ENCODE assay signal across 16 cellular contexts in the genomic region with DNA sequence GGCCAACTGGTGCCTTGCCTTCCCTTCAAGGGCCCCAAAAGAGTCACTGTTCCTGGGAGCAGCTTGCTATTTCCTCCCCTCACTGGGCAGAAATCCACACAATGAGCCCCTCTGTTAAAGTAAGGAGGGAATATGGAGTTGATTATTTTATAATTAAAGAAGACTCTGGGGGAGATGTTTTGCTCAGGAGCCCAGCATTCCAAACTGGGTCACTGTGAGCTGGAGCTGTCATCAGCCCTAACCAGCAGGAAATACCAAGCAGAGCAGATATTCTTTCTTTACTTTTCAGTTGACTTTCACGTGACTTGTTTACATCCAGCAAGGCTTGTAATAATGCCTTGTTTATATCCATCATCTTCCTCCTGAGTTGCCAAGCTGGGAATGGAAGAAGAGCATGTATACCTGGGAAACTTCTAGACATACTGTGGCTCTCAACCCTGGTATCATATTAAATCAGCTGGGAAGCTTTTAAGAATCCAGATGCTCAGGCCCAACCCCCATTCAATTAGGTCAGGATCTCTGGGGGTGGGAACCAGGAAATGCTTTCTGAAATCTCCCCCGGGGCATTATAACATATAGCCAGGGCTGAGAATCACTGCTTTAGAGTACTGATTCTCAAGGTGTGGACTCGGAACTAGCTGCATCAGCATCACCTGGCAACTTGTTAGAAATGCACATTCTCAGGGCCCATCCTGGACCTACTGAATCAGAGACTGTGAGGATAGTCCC.
DNase-seq lines count a peak whose midpoint lies in the region; ATAC-seq and TF ChIP-seq lines count a peak whose summit lies in the region.
"Had no signal": no experiment of that assay in that cellular context is flagged by ENCODE, and none has a peak within 500 bp of the region (broad histone marks: within the 10 kb centered on the region; RNA-seq: fewer than 3 reads in every experiment).

No MANE protein-coding gene starts in this region.

- POLR2A ChIA-PET in MCF 10A (lab: Yijun Ruan, JAX) = no interaction called here

- H3K27me3 Mint-ChIP-seq in MCF 10A (ENCODE audit: insufficient read depth, unreplicated experiment) = no peaks in the 10 kb centered on the region

- no peaks in the 10 kb centered on the region for H3K9me3 Mint-ChIP-seq in MCF 10A (ENCODE audit: unreplicated experiment)
- H3K9me3 Mint-ChIP-seq: activated T-cell treated with anti-CD3 and anti-CD28 coated beads, Interleukin-2, amount 50 U/mL, for 72 hours had no signal

- peak; percentile 80 for ATAC-seq in left ventricle myocardium superior
- no peak for ATAC-seq in lower lobe of right lung
- ATAC-seq: activated T-cell treated with anti-CD3 and anti-CD28 coated beads, Interleukin-2, amount 50 U/mL, for 72 hours had no signal

- no peak overlapping the region for H3K4me3 ChIP-seq in breast epithelium
- no peak overlapping the region for H3K4me3 ChIP-seq in lower lobe of right lung
- H3K4me3 ChIP-seq: left lung had no signal

- H3K27me3 ChIP-seq in breast epithelium (no peaks in the 10 kb centered on the region), lower lobe of right lung (ENCODE audit: low read depth) (no peaks in the 10 kb centered on the region)
- H3K27me3 ChIP-seq: left lung had no signal

- H3K27ac ChIP-seq in breast epithelium = peak overlapping the region; percentile 5 to 15
- no peak overlapping the region for H3K27ac ChIP-seq in lower lobe of right lung
- H3K27ac ChIP-seq: left lung had no signal

- CTCF ChIA-PET in MCF 10A (lab: Yijun Ruan, JAX) = interaction anchor here (0.6 to 1.1 kb wide), 3 partner anchors 60 to 234 kb away, joined by 3 to 4 read pairs (median 3); a partner anchor contains a TSS

- no peak for TF ChIP-seq POLR2A in breast epithelium (IDR thresholded peaks at IDR 0.05)

- no peaks in the 10 kb centered on the region for H3K36me3 Mint-ChIP-seq in MCF 10A (ENCODE audit: insufficient read depth, unreplicated experiment)

- no peak overlapping the region for H3K4me3 Mint-ChIP-seq in MCF 10A (ENCODE audit: unreplicated experiment)
- H3K4me3 Mint-ChIP-seq: activated T-cell treated with anti-CD3 and anti-CD28 coated beads, Interleukin-2, amount 50 U/mL, for 72 hours had no signal

- no peak overlapping the region for H3K27ac Mint-ChIP-seq in MCF 10A (ENCODE audit: low read depth, unreplicated experiment)
- H3K27ac Mint-ChIP-seq: activated T-cell treated with anti-CD3 and anti-CD28 coated beads, Interleukin-2, amount 50 U/mL, for 72 hours had no signal

- H3K9me3 ChIP-seq in breast epithelium = no peaks in the 10 kb centered on the region
- H3K9me3 ChIP-seq in lower lobe of right lung = no peaks in the 10 kb centered on the region
- H3K9me3 ChIP-seq: left lung had no signal

- DNase-seq in breast epithelium (ENCODE audit: low spot score in 2 of 2) (no peak), MCF 10A (ENCODE audit: unreplicated experiment) (no peak), amniotic epithelial cell (ENCODE audit: low read depth) (peak; percentile 17), left ventricle myocardium superior (no peak), NCI-H774 (lab: John Stamatoyannopoulos, UW) (no peak), lower lobe of right lung (no peak)
- DNase-seq in stimulated activated CD4-positive, alpha-beta T cell treated with anti-CD3 and anti-CD28 coated beads, Interleukin-12 subunit alpha, Interleukin-12 subunit beta, amount 100 ng/mL, for 4 hours = no peak
- no peak for DNase-seq in effector CD8-positive, alpha-beta T cell (lab: John Stamatoyannopoulos, UW)
- DNase-seq: activated CD4-positive, CD25-positive, alpha-beta regulatory T cell treated with anti-CD3 and anti-CD28 coated beads, Interleukin-2, amount 50 U/mL, for 72 hours; activated T-cell treated with anti-CD3 and anti-CD28 coated beads, Interleukin-2, amount 50 U/mL, for 72 hours; aorta; GOT3; Karpas-422; left lung; NCI-H2171 treated with DMSO at 0.1 percent for 48 hours; OCI-M1 had no signal

- no peaks in the 10 kb centered on the region for H3K4me1 ChIP-seq in breast epithelium
- peaks cover 59% of the 10 kb centered on the region for H3K4me1 ChIP-seq in lower lobe of right lung

- peaks cover 12% of the 10 kb centered on the region for H3K4me1 Mint-ChIP-seq in MCF 10A (ENCODE audit: insufficient read depth, unreplicated experiment)

- intact Hi-C loops in breast epithelium (cut with DNase I; ENCODE audit: low total_unique reads) (no loop called here), MCF 10A (cut with micrococcal nuclease) (no loop called here), left ventricle myocardium superior (cut with micrococcal nuclease) (no loop called here), lower lobe of right lung (cut with DNase I) (no loop called here)

- TF ChIP-seq CTCF in breast epithelium (IDR thresholded peaks at IDR 0.05) (no peak), MCF 10A (IDR thresholded peaks at IDR 0.05; ENCODE audit: unreplicated experiment) (no peak), lower lobe of right lung (IDR thresholded peaks at IDR 0.05) (no peak)

- no peaks in the 10 kb centered on the region for H3K36me3 ChIP-seq in breast epithelium
- H3K36me3 ChIP-seq in lower lobe of right lung = no peaks in the 10 kb centered on the region
- H3K36me3 ChIP-seq: left lung had no signal

- no TSS peak for BruUV-seq in MCF 10A (replicated peaks; lab: Mats Ljungman, UMichigan)
